ENCODE assay signal across 20 cellular contexts in the genomic region with DNA sequence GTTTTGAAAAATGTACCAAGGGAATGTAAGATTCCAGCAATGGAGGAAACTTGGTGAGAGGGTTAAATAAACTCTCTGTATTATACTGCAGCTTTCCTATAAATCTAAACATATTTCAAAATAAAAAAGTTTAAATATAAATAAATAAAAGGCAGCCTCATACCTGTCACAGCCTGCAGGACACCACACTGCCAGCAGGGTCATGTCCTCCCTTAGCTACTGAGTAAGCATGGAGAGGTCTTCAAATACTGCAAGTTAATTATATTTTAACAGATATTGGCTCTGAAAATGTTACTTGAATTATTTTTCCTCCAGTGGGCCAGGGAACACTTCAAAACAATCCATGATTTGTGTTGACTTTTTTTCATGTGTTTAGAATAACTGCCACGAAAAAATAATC.
"Had no signal": no experiment of that assay in that cellular context is flagged by ENCODE, and none has a peak within 500 bp of the region (broad histone marks: within the 10 kb centered on the region; RNA-seq: fewer than 3 reads in every experiment).

No MANE protein-coding gene starts in this region.

- H3K36me3 Mint-ChIP-seq: stimulated activated naive B cell treated with anti-CD40 and anti-IgM and Interleukin-4, amounts not matched to agents 10 μg/mL and 1 μg/mL and 100 μg/mL, for 72 hours had no signal

- H3K4me3 ChIP-seq: gastrocnemius medialis, lower lobe of right lung, right lobe of liver, thoracic aorta, tibial nerve, upper lobe of right lung, vagina had no signal

- ATAC-seq: effector memory CD8-positive, alpha-beta T cell; gastrocnemius medialis; left ventricle myocardium superior; lower lobe of right lung; naive thymus-derived CD8-positive, alpha-beta T cell; right lobe of liver; stimulated activated naive B cell treated with anti-CD40 and anti-IgM and Interleukin-4, amounts not matched to agents 10 μg/mL and 1 μg/mL and 100 μg/mL, for 72 hours; upper lobe of right lung had no signal

- H3K4me1 Mint-ChIP-seq: naive thymus-derived CD8-positive, alpha-beta T cell; stimulated activated naive B cell treated with anti-CD40 and anti-IgM and Interleukin-4, amounts not matched to agents 10 μg/mL and 1 μg/mL and 100 μg/mL, for 72 hours had no signal

- H3K9ac ChIP-seq: parathyroid adenoma had no signal

- DNase-seq: cortex of kidney; effector memory CD8-positive, alpha-beta T cell; gastrocnemius medialis; head of caudate nucleus; left ventricle myocardium superior; lower lobe of right lung; naive thymus-derived CD8-positive, alpha-beta T cell; right lobe of liver; small intestine; stimulated activated CD4-positive, alpha-beta T cell treated with anti-CD3 and anti-CD28 coated beads, Interleukin-15, amount 100 ng/mL, for 24 hours; stimulated activated CD4-positive, alpha-beta T cell treated with anti-CD3 and anti-CD28 coated beads, Interleukin-2, amount 100 ng/mL, for 48 hours; stimulated activated naive B cell treated with anti-CD40 and anti-IgM and Interleukin-4, amounts not matched to agents 10 μg/mL and 1 μg/mL and 100 μg/mL, for 72 hours; upper lobe of right lung had no signal

- H3K27me3 ChIP-seq: gastrocnemius medialis, neutrophil, right lobe of liver, tibial nerve, upper lobe of right lung, vagina had no signal

- H3K9me3 ChIP-seq: gastrocnemius medialis, lower lobe of right lung, neutrophil, right lobe of liver, thoracic aorta, vagina had no signal

- H3K36me3 ChIP-seq: gastrocnemius medialis, lower lobe of right lung, neutrophil, right lobe of liver, thoracic aorta, tibial nerve, upper lobe of right lung, vagina had no signal

- H3K27ac ChIP-seq: gastrocnemius medialis, lower lobe of right lung, neutrophil, parathyroid adenoma, right lobe of liver, thoracic aorta, tibial nerve, upper lobe of right lung, vagina had no signal

- H3K27ac Mint-ChIP-seq: effector memory CD8-positive, alpha-beta T cell; naive thymus-derived CD8-positive, alpha-beta T cell; progenitor cell of endocrine pancreas; stimulated activated naive B cell treated with anti-CD40 and anti-IgM and Interleukin-4, amounts not matched to agents 10 μg/mL and 1 μg/mL and 100 μg/mL, for 72 hours; stimulated activated naive CD8-positive, alpha-beta T cell treated with anti-CD3 and anti-CD28 coated beads, Interleukin-15, Interleukin-2, amounts not matched to agents 100 ng/mL and 50 ng/mL, for 24 hours had no signal

- H2AFZ ChIP-seq: parathyroid adenoma had no signal

- H3K79me2 ChIP-seq: parathyroid adenoma had no signal

- H3K27me3 Mint-ChIP-seq: effector memory CD8-positive, alpha-beta T cell; naive thymus-derived CD8-positive, alpha-beta T cell; progenitor cell of endocrine pancreas; stimulated activated naive B cell treated with anti-CD40 and anti-IgM and Interleukin-4, amounts not matched to agents 10 μg/mL and 1 μg/mL and 100 μg/mL, for 72 hours; stimulated activated naive CD8-positive, alpha-beta T cell treated with anti-CD3 and anti-CD28 coated beads, Interleukin-15, Interleukin-2, amounts not matched to agents 100 ng/mL and 50 ng/mL, for 24 hours had no signal

- H3K4me1 ChIP-seq: gastrocnemius medialis, lower lobe of right lung, parathyroid adenoma, right lobe of liver, tibial nerve, upper lobe of right lung, vagina had no signal

- H3K4me3 Mint-ChIP-seq: effector memory CD8-positive, alpha-beta T cell; naive thymus-derived CD8-positive, alpha-beta T cell; stimulated activated naive B cell treated with anti-CD40 and anti-IgM and Interleukin-4, amounts not matched to agents 10 μg/mL and 1 μg/mL and 100 μg/mL, for 72 hours; stimulated activated naive CD8-positive, alpha-beta T cell treated with anti-CD3 and anti-CD28 coated beads, Interleukin-15, Interleukin-2, amounts not matched to agents 100 ng/mL and 50 ng/mL, for 24 hours had no signal
